In genomic region chr16:27291106-27291505, GRCh38 we compare ENCODE assay signal across 12 cellular contexts.
"Had no signal": no experiment of that assay in that cellular context is flagged by ENCODE, and none has a peak within 500 bp of the region (broad histone marks: within the 10 kb centered on the region; RNA-seq: fewer than 3 reads in every experiment).

No MANE protein-coding gene starts in this region.

- DNase-seq: anterior cingulate cortex; cerebellar nuclear complex; effector CD8-positive, alpha-beta T cell; gastrocnemius medialis; mammary epithelial cell; naive B cell; stimulated activated CD4-positive, alpha-beta T cell treated with anti-CD3 and anti-CD28 coated beads, Interleukin-2, amount 100 ng/mL, for 48 hours; SW 1271; trophoblast cell had no signal

- H3K9me3 Mint-ChIP-seq: activated T-helper 17 cell treated with anti-CD3 and anti-CD28 coated beads, Interleukin-2, amount 50 U/mL, for 72 hours had no signal

- H3K36me3 Mint-ChIP-seq: activated naive CD8-positive, alpha-beta T cell; naive B cell; stimulated activated memory B cell treated with anti-CD40 and anti-IgM and Interleukin-4, amounts not matched to agents 10 μg/mL and 1 μg/mL and 100 μg/mL, for 72 hours had no signal

- ATAC-seq: gastrocnemius medialis; stimulated activated memory B cell treated with anti-CD40 and anti-IgM and Interleukin-4, amounts not matched to agents 10 μg/mL and 1 μg/mL and 100 μg/mL, for 72 hours had no signal

- H3K4me3 Mint-ChIP-seq: activated naive CD8-positive, alpha-beta T cell; activated T-helper 17 cell treated with anti-CD3 and anti-CD28 coated beads, Interleukin-2, amount 50 U/mL, for 72 hours; stimulated activated memory B cell treated with anti-CD40 and anti-IgM and Interleukin-4, amounts not matched to agents 10 μg/mL and 1 μg/mL and 100 μg/mL, for 72 hours had no signal

- H3K27ac Mint-ChIP-seq: stimulated activated memory B cell treated with anti-CD40 and anti-IgM and Interleukin-4, amounts not matched to agents 10 μg/mL and 1 μg/mL and 100 μg/mL, for 72 hours had no signal

- H3K27me3 Mint-ChIP-seq: activated naive CD8-positive, alpha-beta T cell; activated T-helper 17 cell treated with anti-CD3 and anti-CD28 coated beads, Interleukin-2, amount 50 U/mL, for 72 hours; naive B cell; stimulated activated memory B cell treated with anti-CD40 and anti-IgM and Interleukin-4, amounts not matched to agents 10 μg/mL and 1 μg/mL and 100 μg/mL, for 72 hours had no signal
